8 cellular contexts compared by ENCODE assay signal in genomic region chr4:67087897-67088296, GRCh38.
A peak's percentile ranks its signal among the peaks of the same experiment; 100 is the strongest.
DNase-seq lines count a peak whose midpoint lies in the region; ATAC-seq and TF ChIP-seq lines count a peak whose summit lies in the region.

No MANE protein-coding gene starts in this region.

- no peaks in the 10 kb centered on the region for H3K4me1 Mint-ChIP-seq in activated naive CD4-positive, alpha-beta T cell treated with anti-CD3 and anti-CD28 coated beads for 36 hours (ENCODE audit: low read depth)

- ATAC-seq in GM18519 (IDR thresholded peaks at IDR 0.05; ENCODE audit: low FRiP score, unreplicated experiment) (peak; percentile 94), HG03025 (IDR thresholded peaks at IDR 0.05; ENCODE audit: low FRiP score, unreplicated experiment) (peak; percentile 89), GM18873 (IDR thresholded peaks at IDR 0.05; ENCODE audit: low FRiP score, unreplicated experiment) (no peak)

- H3K27ac Mint-ChIP-seq in activated naive CD4-positive, alpha-beta T cell treated with anti-CD3 and anti-CD28 coated beads for 36 hours = no peak overlapping the region

- no peaks in the 10 kb centered on the region for H3K4me1 ChIP-seq in testis

- H3K36me3 Mint-ChIP-seq in activated naive CD4-positive, alpha-beta T cell treated with anti-CD3 and anti-CD28 coated beads for 36 hours (ENCODE audit: low read depth) = no peaks in the 10 kb centered on the region

- TF ChIP-seq CTCF in kidney epithelial cell (IDR thresholded peaks at IDR 0.05; ENCODE audit: insufficient read depth, low read length, poor library complexity, severe bottlenecking) (peak; percentile 49), testis (IDR thresholded peaks at IDR 0.05) (peak; percentile 38 to 46 (median 43))

- H3K9me3 Mint-ChIP-seq in activated naive CD4-positive, alpha-beta T cell treated with anti-CD3 and anti-CD28 coated beads for 36 hours = no peaks in the 10 kb centered on the region

- DNase-seq in ACHN = peak; percentile 50
- peak; percentile 43 for DNase-seq in NCI-H82 treated with DMSO at 0.1 percent for 48 hours (lab: John Stamatoyannopoulos, UW; ENCODE audit: unreplicated experiment)
- DNase-seq in activated naive CD4-positive, alpha-beta T cell treated with anti-CD3 and anti-CD28 coated beads for 36 hours = peak; percentile 72
- no peak for DNase-seq in kidney epithelial cell (ENCODE audit: low read depth)
- DNase-seq in testis = peak; percentile 78

- WGBS in testis, 2 donors = 69 to 80% methylated on average over 2 of the region's 2 CpGs

- intact Hi-C loops in activated naive CD4-positive, alpha-beta T cell treated with anti-CD3 and anti-CD28 coated beads for 36 hours (cut with micrococcal nuclease) = loop anchor here (1.0 to 10.0 kb wide), 4 partner anchors 201 to 1087 kb away; no protein-coding TSS in a partner anchor
- intact Hi-C loops in testis (cut with DNase I; ENCODE audit: low total_unique reads) = no loop called here

- no peak for TF ChIP-seq POLR2A in testis (IDR thresholded peaks at IDR 0.05)

- H3K27me3 ChIP-seq in kidney epithelial cell (ENCODE audit: control insufficient read depth, insufficient read depth, low read length) (no peaks in the 10 kb centered on the region), testis (no peaks in the 10 kb centered on the region)

- H3K9me3 ChIP-seq in testis = no peaks in the 10 kb centered on the region

- H3K36me3 ChIP-seq in kidney epithelial cell (ENCODE audit: control insufficient read depth, insufficient read depth, low read length) = no peaks in the 10 kb centered on the region
- H3K36me3 ChIP-seq in testis (ENCODE audit: low read depth, missing control alignments) = no peaks in the 10 kb centered on the region

- no peak overlapping the region for H3K4me3 Mint-ChIP-seq in activated naive CD4-positive, alpha-beta T cell treated with anti-CD3 and anti-CD28 coated beads for 36 hours

- H3K4me3 ChIP-seq in kidney epithelial cell (ENCODE audit: low read depth, low read length) (no peak overlapping the region), testis (no peak overlapping the region)

- H3K27me3 Mint-ChIP-seq in activated naive CD4-positive, alpha-beta T cell treated with anti-CD3 and anti-CD28 coated beads for 36 hours (ENCODE audit: low read depth) = no peaks in the 10 kb centered on the region

- H3K27ac ChIP-seq in testis = no peak overlapping the region

- in situ Hi-C loops in ACHN (cut with HindIII; ENCODE audit: low pct_ligation_motif_present, low pct_unique_long_range_greater_than_20kb, low sequenced_read_pairs) = no loop called here

- CTCF ChIA-PET in activated naive CD4-positive, alpha-beta T cell treated with anti-CD3 and anti-CD28 coated beads for 36 hours (lab: Charles Lee) = interaction anchor here (0.7 to 2.0 kb wide), 8 partner anchors 10 to 305 kb away, joined by 3 to 17 read pairs (median 4); no protein-coding TSS in a partner anchor
